9 cellular contexts compared by ENCODE assay signal in the genomic region with DNA sequence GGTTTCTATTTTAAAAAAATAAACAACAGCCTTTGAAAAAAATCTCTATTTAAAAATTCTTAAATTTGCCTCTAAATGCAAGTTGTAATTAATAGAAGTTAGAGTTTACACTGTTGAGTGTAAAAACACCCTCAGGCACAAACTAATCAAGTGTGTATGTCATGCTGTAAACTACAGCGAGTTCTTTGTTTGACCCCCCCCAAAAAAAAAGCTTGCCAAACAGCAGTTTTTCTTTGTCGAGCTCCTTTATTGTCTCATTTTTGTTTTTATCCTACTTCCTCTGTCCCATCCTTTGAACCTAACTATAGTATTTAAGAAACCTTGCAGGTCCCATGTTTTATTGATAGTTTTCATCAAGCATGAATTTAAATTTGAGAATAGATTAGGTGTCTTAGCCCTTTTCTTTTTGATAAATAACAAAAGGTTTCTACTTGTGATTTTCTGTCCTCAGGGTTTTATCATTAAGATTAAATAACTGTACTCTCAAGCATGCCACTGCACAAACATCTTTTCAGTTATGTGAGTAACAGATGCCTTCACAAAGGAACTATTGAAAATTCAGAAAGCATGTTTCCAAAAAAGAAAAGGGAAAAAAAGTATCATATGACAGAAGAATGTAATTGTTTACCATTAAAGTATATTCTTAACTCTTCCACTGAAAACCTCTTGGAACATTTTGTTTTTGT.
A peak's percentile ranks its signal among the peaks of the same experiment; 100 is the strongest.
DNase-seq lines count a peak whose midpoint lies in the region; ATAC-seq and TF ChIP-seq lines count a peak whose summit lies in the region.
"Had no signal": no experiment of that assay in that cellular context is flagged by ENCODE, and none has a peak within 500 bp of the region (broad histone marks: within the 10 kb centered on the region; RNA-seq: fewer than 3 reads in every experiment).

No MANE protein-coding gene starts in this region.

- in situ Hi-C loops in Panc1 (cut with HindIII; ENCODE audit: low pct_unique_long_range_greater_than_20kb, low sequenced_read_pairs) = no loop called here

- peaks cover 68% of the 10 kb centered on the region for H3K4me1 ChIP-seq in DOHH2 (ENCODE audit: control insufficient read depth, low read length)
- peaks cover 30% of the 10 kb centered on the region for H3K4me1 ChIP-seq in Panc1 (ENCODE audit: control insufficient read depth, insufficient read depth, low read length)
- H3K4me1 ChIP-seq in foreskin keratinocyte = peaks cover 23% of the 10 kb centered on the region
- H3K4me1 ChIP-seq in neural progenitor cell = no peaks in the 10 kb centered on the region

- peak overlapping the region; percentile 45 for H3K4me2 ChIP-seq in DOHH2 (ENCODE audit: low read length)
- H3K4me2 ChIP-seq in neural progenitor cell = no peak overlapping the region

- H3K9me3 ChIP-seq in DOHH2 (ENCODE audit: control insufficient read depth, insufficient read depth, low read length) = no peaks in the 10 kb centered on the region
- H3K9me3 ChIP-seq in Panc1 (ENCODE audit: control insufficient read depth, insufficient read depth, low read depth, low read length) = no peaks in the 10 kb centered on the region
- H3K9me3 ChIP-seq in neural progenitor cell (ENCODE audit: low read depth) = no peaks in the 10 kb centered on the region

- no peaks in the 10 kb centered on the region; the same call in 1 of the 2 replicates for H3K79me2 ChIP-seq in DOHH2 (ENCODE audit: control insufficient read depth, low read length)
- H3K79me2 ChIP-seq in neural progenitor cell (ENCODE audit: low read depth) = no peaks in the 10 kb centered on the region

- no peaks in the 10 kb centered on the region for H3K9me2 ChIP-seq in DOHH2 (replicated peaks; ENCODE audit: control insufficient read depth, low read length)

- no peak overlapping the region for H2AFZ ChIP-seq in neural progenitor cell (replicated peaks)

- CTCF ChIA-PET in Panc1 (lab: Charles Lee) = no interaction called here

- H3K27me3 Mint-ChIP-seq in neural progenitor cell (ENCODE audit: insufficient read depth, low read depth) = no peaks in the 10 kb centered on the region
- H3K27me3 Mint-ChIP-seq: brain had no signal

- H3K36me3 ChIP-seq in DOHH2 (ENCODE audit: control insufficient read depth, low read length) (peaks cover 51% of the 10 kb centered on the region), Panc1 (ENCODE audit: control insufficient read depth, insufficient read depth, low read length) (no peaks in the 10 kb centered on the region), neural progenitor cell (no peaks in the 10 kb centered on the region)

- H3K9me3 Mint-ChIP-seq in neural progenitor cell = no peaks in the 10 kb centered on the region
- H3K9me3 Mint-ChIP-seq: brain had no signal

- H3K4me3 ChIP-seq in DOHH2 (ENCODE audit: low read length) = no peak overlapping the region
- no peak overlapping the region for H3K4me3 ChIP-seq in Panc1 (ENCODE audit: low read depth in 2 of 2, low read length in 2 of 2)
- no peak overlapping the region for H3K4me3 ChIP-seq in skin epidermis
- no peak overlapping the region for H3K4me3 ChIP-seq in neural progenitor cell

- H3K27me3 ChIP-seq in DOHH2 (ENCODE audit: control insufficient read depth, low read length) = no peaks in the 10 kb centered on the region
- no peaks in the 10 kb centered on the region for H3K27me3 ChIP-seq in Panc1 (ENCODE audit: control insufficient read depth, insufficient read depth, low read length)
- H3K27me3 ChIP-seq in foreskin keratinocyte = no peaks in the 10 kb centered on the region
- no peaks in the 10 kb centered on the region for H3K27me3 ChIP-seq in neural progenitor cell

- ATAC-seq in Panc1 (no peak), foreskin keratinocyte (peak; percentile 8)

- TF ChIP-seq CTCF in DOHH2 (IDR thresholded peaks at IDR 0.05; ENCODE audit: low read depth, low read length, poor library complexity, severe bottlenecking) (no peak), Panc1 (IDR thresholded peaks at IDR 0.05) (no peak), foreskin keratinocyte (conservative IDR thresholded peaks at IDR 0.05) (no peak), neural progenitor cell (IDR thresholded peaks at IDR 0.05) (no peak)

- peak overlapping the region; percentile 92 for H3K27ac ChIP-seq in DOHH2 (ENCODE audit: low read depth, low read length)
- peak overlapping the region; percentile 60 for H3K27ac ChIP-seq in Panc1 (ENCODE audit: low read length)
- peak overlapping the region; percentile 17 for H3K27ac ChIP-seq in foreskin keratinocyte
- H3K27ac ChIP-seq in skin epidermis = peak overlapping the region in 15 of 21 experiments; percentile 1 to 75 (median 49)
- H3K27ac ChIP-seq in neural progenitor cell = no peak overlapping the region

- no TSS peak for BruUV-seq in Panc1 (replicated peaks; lab: Mats Ljungman, UMichigan)

- H3K27ac Mint-ChIP-seq in neural progenitor cell = no peak overlapping the region

- no peaks in the 10 kb centered on the region for H4K20me1 ChIP-seq in DOHH2 (ENCODE audit: control insufficient read depth, insufficient read depth, low read depth, low read length)
- no peaks in the 10 kb centered on the region for H4K20me1 ChIP-seq in neural progenitor cell (ENCODE audit: low read depth)

- H3F3A ChIP-seq in DOHH2 (ENCODE audit: control insufficient read depth, insufficient read depth) = peaks cover 33% of the 10 kb centered on the region
- no peaks in the 10 kb centered on the region for H3F3A ChIP-seq in neural progenitor cell (ENCODE audit: low read depth)

- H3K4me3 Mint-ChIP-seq in neural progenitor cell = no peak overlapping the region

- H3K9ac ChIP-seq in neural progenitor cell = no peak overlapping the region

- intact Hi-C loops in Panc1 (cut with micrococcal nuclease; ENCODE audit: unreplicated experiment) = no loop called here

- peaks cover 20% of the 10 kb centered on the region for H3K4me1 Mint-ChIP-seq in neural progenitor cell

- DNase-seq in Panc1 (ENCODE audit: low read depth, low spot score) (no peak), foreskin keratinocyte (no peak), neural progenitor cell (ENCODE audit: low spot score) (no peak), NCI-H1436 (lab: John Stamatoyannopoulos, UW) (no peak), putamen (ENCODE audit: low spot score) (no peak)
- DNase-seq: activated CD4-positive, alpha-beta T cell treated with anti-CD3 and anti-CD28 coated beads, Interleukin-2, amount 50 U/mL, for 4 hours had no signal

- POLR2A ChIA-PET in Panc1 (lab: Charles Lee) = interaction anchor here (0.6 kb wide), 1 partner anchor 13 kb away, joined by 3 read pairs; no protein-coding TSS in a partner anchor

- peaks cover 20% of the 10 kb centered on the region for H3K36me3 Mint-ChIP-seq in neural progenitor cell
